Comparison of ENCODE assay signal across 1 cellular context in genomic region chr7:44561962-44562621, GRCh38.
TF ChIP-seq lines count a peak whose summit lies in the region.

No MANE protein-coding gene starts in this region.

TF ChIP-seq in HepG2, 621 proteins besides CTCF, POLR2A, EP300 and RAD21 (continued from another document and continues in another):
- TF ChIP-seq, protein P1, sequence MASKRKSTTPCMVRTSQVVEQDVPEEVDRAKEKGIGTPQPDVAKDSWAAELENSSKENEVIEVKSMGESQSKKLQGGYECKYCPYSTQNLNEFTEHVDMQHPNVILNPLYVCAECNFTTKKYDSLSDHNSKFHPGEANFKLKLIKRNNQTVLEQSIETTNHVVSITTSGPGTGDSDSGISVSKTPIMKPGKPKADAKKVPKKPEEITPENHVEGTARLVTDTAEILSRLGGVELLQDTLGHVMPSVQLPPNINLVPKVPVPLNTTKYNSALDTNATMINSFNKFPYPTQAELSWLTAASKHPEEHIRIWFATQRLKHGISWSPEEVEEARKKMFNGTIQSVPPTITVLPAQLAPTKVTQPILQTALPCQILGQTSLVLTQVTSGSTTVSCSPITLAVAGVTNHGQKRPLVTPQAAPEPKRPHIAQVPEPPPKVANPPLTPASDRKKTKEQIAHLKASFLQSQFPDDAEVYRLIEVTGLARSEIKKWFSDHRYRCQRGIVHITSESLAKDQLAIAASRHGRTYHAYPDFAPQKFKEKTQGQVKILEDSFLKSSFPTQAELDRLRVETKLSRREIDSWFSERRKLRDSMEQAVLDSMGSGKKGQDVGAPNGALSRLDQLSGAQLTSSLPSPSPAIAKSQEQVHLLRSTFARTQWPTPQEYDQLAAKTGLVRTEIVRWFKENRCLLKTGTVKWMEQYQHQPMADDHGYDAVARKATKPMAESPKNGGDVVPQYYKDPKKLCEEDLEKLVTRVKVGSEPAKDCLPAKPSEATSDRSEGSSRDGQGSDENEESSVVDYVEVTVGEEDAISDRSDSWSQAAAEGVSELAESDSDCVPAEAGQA (IDR thresholded peaks at IDR 0.05; ENCODE audit: low read depth), result 0 out of 2 replicates have a peak, but pooled peaks have one; percentile 17
- TF ChIP-seq, protein P1 (CRISPR knock-in tag; IDR thresholded peaks at IDR 0.05; ENCODE audit: borderline replicate concordance), result no peak
- TF ChIP-seq YEATS2 (CRISPR knock-in tag; IDR thresholded peaks at IDR 0.05; ENCODE audit: borderline replicate concordance), result peak; percentile 55; the same call in 1 of the 2 replicates
- TF ChIP-seq FOXO1 (CRISPR knock-in tag; IDR thresholded peaks at IDR 0.05), result peak; percentile 36; the same call in 1 of the 2 replicates
- peak; percentile 59; the same call in 1 of the 3 replicates for TF ChIP-seq MXI1 (IDR thresholded peaks at IDR 0.05; ENCODE audit: borderline replicate concordance, low read depth, low read length)
- TF ChIP-seq ZBTB40 (IDR thresholded peaks at IDR 0.05), result no peak
- TF ChIP-seq ZBTB40 (CRISPR knock-in tag; IDR thresholded peaks at IDR 0.05), result peak; percentile 66; the same call in 1 of the 2 replicates
- no peak for TF ChIP-seq SOX6 (IDR thresholded peaks at IDR 0.05)
- peak; percentile 67 for TF ChIP-seq SOX6 (CRISPR knock-in tag; IDR thresholded peaks at IDR 0.05)
- no peak for TF ChIP-seq ZNF773 (CRISPR knock-in tag; IDR thresholded peaks at IDR 0.05; ENCODE audit: borderline replicate concordance)
- peak in 1 of 2 experiments; percentile 59; a peak in 3 of 4 replicates for TF ChIP-seq NR2F1 (CRISPR knock-in tag; IDR thresholded peaks at IDR 0.05)
- 0 out of 2 replicates have a peak, but pooled peaks have one; percentile 50 for TF ChIP-seq SMYD3 (CRISPR knock-in tag; IDR thresholded peaks at IDR 0.05)
- no peak for TF ChIP-seq FOXA1 (IDR thresholded peaks at IDR 0.05)
- TF ChIP-seq FOXA1 (CRISPR knock-in tag; IDR thresholded peaks at IDR 0.05), result 0 out of 2 replicates have a peak, but pooled peaks have one; percentile 39
- TF ChIP-seq JARID2 (CRISPR knock-in tag; IDR thresholded peaks at IDR 0.05; ENCODE audit: insufficient replicate concordance), result peak; percentile 66
- TF ChIP-seq ARID4A (CRISPR knock-in tag; IDR thresholded peaks at IDR 0.05; ENCODE audit: borderline replicate concordance), result peak; percentile 62; the same call in 1 of the 2 replicates
- 0 out of 2 replicates have a peak, but pooled peaks have one; percentile 51 for TF ChIP-seq ZNF772 (CRISPR knock-in tag; IDR thresholded peaks at IDR 0.05)
- 0 out of 2 replicates have a peak, but pooled peaks have one; percentile 54 for TF ChIP-seq ZFP1 (CRISPR knock-in tag; IDR thresholded peaks at IDR 0.05)
- TF ChIP-seq MAFF (IDR thresholded peaks at IDR 0.05; ENCODE audit: low read depth, low read length), result peak; percentile 45
- peak; percentile 15; the same call in 1 of the 2 replicates for TF ChIP-seq SSRP1 (CRISPR knock-in tag; IDR thresholded peaks at IDR 0.05)
- 0 out of 2 replicates have a peak, but pooled peaks have one; percentile 39 for TF ChIP-seq IRX3 (CRISPR knock-in tag; IDR thresholded peaks at IDR 0.05; ENCODE audit: borderline replicate concordance, low read depth)
- TF ChIP-seq ZNF605 (CRISPR knock-in tag; IDR thresholded peaks at IDR 0.05), result peak; percentile 79
- TF ChIP-seq, protein P2, sequence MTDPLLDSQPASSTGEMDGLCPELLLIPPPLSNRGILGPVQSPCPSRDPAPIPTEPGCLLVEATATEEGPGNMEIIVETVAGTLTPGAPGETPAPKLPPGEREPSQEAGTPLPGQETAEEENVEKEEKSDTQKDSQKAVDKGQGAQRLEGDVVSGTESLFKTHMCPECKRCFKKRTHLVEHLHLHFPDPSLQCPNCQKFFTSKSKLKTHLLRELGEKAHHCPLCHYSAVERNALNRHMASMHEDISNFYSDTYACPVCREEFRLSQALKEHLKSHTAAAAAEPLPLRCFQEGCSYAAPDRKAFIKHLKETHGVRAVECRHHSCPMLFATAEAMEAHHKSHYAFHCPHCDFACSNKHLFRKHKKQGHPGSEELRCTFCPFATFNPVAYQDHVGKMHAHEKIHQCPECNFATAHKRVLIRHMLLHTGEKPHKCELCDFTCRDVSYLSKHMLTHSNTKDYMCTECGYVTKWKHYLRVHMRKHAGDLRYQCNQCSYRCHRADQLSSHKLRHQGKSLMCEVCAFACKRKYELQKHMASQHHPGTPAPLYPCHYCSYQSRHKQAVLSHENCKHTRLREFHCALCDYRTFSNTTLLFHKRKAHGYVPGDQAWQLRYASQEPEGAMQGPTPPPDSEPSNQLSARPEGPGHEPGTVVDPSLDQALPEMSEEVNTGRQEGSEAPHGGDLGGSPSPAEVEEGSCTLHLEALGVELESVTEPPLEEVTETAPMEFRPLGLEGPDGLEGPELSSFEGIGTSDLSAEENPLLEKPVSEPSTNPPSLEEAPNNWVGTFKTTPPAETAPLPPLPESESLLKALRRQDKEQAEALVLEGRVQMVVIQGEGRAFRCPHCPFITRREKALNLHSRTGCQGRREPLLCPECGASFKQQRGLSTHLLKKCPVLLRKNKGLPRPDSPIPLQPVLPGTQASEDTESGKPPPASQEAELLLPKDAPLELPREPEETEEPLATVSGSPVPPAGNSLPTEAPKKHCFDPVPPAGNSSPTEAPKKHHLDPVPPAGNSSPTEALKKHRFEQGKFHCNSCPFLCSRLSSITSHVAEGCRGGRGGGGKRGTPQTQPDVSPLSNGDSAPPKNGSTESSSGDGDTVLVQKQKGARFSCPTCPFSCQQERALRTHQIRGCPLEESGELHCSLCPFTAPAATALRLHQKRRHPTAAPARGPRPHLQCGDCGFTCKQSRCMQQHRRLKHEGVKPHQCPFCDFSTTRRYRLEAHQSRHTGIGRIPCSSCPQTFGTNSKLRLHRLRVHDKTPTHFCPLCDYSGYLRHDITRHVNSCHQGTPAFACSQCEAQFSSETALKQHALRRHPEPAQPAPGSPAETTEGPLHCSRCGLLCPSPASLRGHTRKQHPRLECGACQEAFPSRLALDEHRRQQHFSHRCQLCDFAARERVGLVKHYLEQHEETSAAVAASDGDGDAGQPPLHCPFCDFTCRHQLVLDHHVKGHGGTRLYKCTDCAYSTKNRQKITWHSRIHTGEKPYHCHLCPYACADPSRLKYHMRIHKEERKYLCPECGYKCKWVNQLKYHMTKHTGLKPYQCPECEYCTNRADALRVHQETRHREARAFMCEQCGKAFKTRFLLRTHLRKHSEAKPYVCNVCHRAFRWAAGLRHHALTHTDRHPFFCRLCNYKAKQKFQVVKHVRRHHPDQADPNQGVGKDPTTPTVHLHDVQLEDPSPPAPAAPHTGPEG (CRISPR knock-in tag; IDR thresholded peaks at IDR 0.05), result no peak
- TF ChIP-seq RCOR2 (CRISPR knock-in tag; IDR thresholded peaks at IDR 0.05), result peak; percentile 64; the same call in 1 of the 2 replicates
- TF ChIP-seq MTA1 (CRISPR knock-in tag; IDR thresholded peaks at IDR 0.05; ENCODE audit: borderline replicate concordance), result peak; percentile 64; the same call in 1 of the 2 replicates
- peak; percentile 73; the same call in 1 of the 2 replicates for TF ChIP-seq NFE2L1 (CRISPR knock-in tag; IDR thresholded peaks at IDR 0.05; ENCODE audit: borderline replicate concordance)
- peak; percentile 60; the same call in 1 of the 2 replicates for TF ChIP-seq ZNF205 (CRISPR knock-in tag; IDR thresholded peaks at IDR 0.05)
